ENCODE assay signal across 1 cellular context in genomic region chr3:39104961-39105686, GRCh38.
TF ChIP-seq lines count a peak whose summit lies in the region.

No MANE protein-coding gene starts in this region.

TF ChIP-seq in WTC11, 78 proteins besides CTCF, POLR2A, EP300 and RAD21 (continued from another document):
- no peak for TF ChIP-seq TEAD4 (CRISPR knock-in tag; IDR thresholded peaks at IDR 0.05)
- no peak for TF ChIP-seq USF1 (CRISPR knock-in tag; IDR thresholded peaks at IDR 0.05)
- no peak for TF ChIP-seq HMGA2 (CRISPR knock-in tag; IDR thresholded peaks at IDR 0.05)
- TF ChIP-seq ZNF512 (CRISPR knock-in tag; IDR thresholded peaks at IDR 0.05; ENCODE audit: borderline replicate concordance) = no peak
- TF ChIP-seq ZNF423 (CRISPR knock-in tag; IDR thresholded peaks at IDR 0.05) = no peak
- TF ChIP-seq E2F4 (CRISPR knock-in tag; IDR thresholded peaks at IDR 0.05; ENCODE audit: borderline replicate concordance, low read depth) = no peak
- TF ChIP-seq E2F1 (CRISPR knock-in tag; IDR thresholded peaks at IDR 0.05) = no peak
- no peak for TF ChIP-seq EMX1 (CRISPR knock-in tag; IDR thresholded peaks at IDR 0.05)
- TF ChIP-seq NFYB (CRISPR knock-in tag; conservative IDR thresholded peaks at IDR 0.05; ENCODE audit: low read depth) = no peak
- no peak for TF ChIP-seq ZNF425 (CRISPR knock-in tag; conservative IDR thresholded peaks at IDR 0.05)
TF ChIP-seq in WTC11: peak in this region for 0.
